In the genomic region with DNA sequence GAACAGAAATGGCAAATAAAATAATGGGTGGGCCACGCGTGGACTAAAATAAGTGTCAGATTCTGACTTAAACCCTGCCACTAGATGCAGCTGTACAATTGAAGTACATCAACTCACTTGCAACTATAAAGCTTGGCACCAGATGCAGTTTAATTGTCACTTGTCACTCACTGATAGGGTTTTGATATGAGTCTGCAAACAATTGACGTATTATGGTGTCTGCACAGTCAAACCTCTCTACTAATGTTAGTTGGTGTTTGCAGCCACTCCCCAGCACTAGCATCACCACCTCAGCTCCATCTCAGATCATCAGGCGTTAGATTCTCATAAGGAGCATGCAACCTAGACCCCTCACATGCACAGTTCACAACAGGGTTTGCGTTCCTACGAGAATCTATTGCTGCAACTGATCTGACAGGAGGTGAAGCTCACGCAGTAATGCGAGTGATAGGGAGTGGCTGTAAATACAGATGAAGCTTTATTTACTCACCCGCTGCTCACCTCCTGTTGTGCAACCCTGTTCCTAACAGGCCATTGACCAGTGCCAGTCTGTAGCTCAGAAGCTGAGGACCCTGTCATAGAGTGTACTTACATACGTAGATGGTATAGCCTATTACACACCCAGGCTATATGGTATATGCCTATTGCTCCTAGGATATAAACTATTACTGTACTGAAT, we compare ENCODE assay signal across 25 cellular contexts.
"Had no signal": no experiment of that assay in that cellular context is flagged by ENCODE, and none has a peak within 500 bp of the region (broad histone marks: within the 10 kb centered on the region; RNA-seq: fewer than 3 reads in every experiment).

No MANE protein-coding gene starts in this region.

- H3K27me3 Mint-ChIP-seq: activated CD4-positive, alpha-beta memory T cell treated with anti-CD3 and anti-CD28 coated beads, Interleukin-2, amount 10 ng/mL, durations not matched to agents 7 days and 5 days; memory B cell; stimulated activated naive CD8-positive, alpha-beta T cell treated with anti-CD3 and anti-CD28 coated beads, Interleukin-15, Interleukin-2, amounts not matched to agents 100 ng/mL and 50 ng/mL, for 24 hours had no signal

- H3K4me1 ChIP-seq: esophagus muscularis mucosa, gastroesophageal sphincter, pancreas, psoas muscle, right atrium auricular region, thyroid gland had no signal

- H3K36me3 ChIP-seq: esophagus muscularis mucosa, gastroesophageal sphincter, pancreas, right atrium auricular region, thyroid gland had no signal

- H3K27ac Mint-ChIP-seq: activated CD4-positive, alpha-beta memory T cell treated with anti-CD3 and anti-CD28 coated beads, Interleukin-2, amount 10 ng/mL, durations not matched to agents 7 days and 5 days; activated naive CD8-positive, alpha-beta T cell treated with anti-CD3 and anti-CD28 coated beads, Interleukin-2, amount 50 U/mL, for 24 hours; memory B cell; nephron; stimulated activated naive CD8-positive, alpha-beta T cell treated with anti-CD3 and anti-CD28 coated beads, Interleukin-15, Interleukin-2, amounts not matched to agents 100 ng/mL and 50 ng/mL, for 24 hours; T-helper 1 cell treated with Interleukin-12 subunit alpha and Interleukin-12 subunit beta and Interleukin-4 antibody, amounts not matched to agents 30 μg/mL and 1 μg/mL, for 36 hours had no signal

- ATAC-seq: activated naive CD8-positive, alpha-beta T cell treated with anti-CD3 and anti-CD28 coated beads, Interleukin-2, amount 50 U/mL, for 24 hours; gastroesophageal sphincter; pancreas; psoas muscle had no signal

- H3K4me3 Mint-ChIP-seq: activated CD4-positive, alpha-beta memory T cell treated with anti-CD3 and anti-CD28 coated beads, Interleukin-2, amount 10 ng/mL, durations not matched to agents 7 days and 5 days; activated naive CD8-positive, alpha-beta T cell treated with anti-CD3 and anti-CD28 coated beads, Interleukin-2, amount 50 U/mL, for 24 hours; memory B cell; nephron; stimulated activated naive CD8-positive, alpha-beta T cell treated with anti-CD3 and anti-CD28 coated beads, Interleukin-15, Interleukin-2, amounts not matched to agents 100 ng/mL and 50 ng/mL, for 24 hours; T-helper 1 cell treated with Interleukin-12 subunit alpha and Interleukin-12 subunit beta and Interleukin-4 antibody, amounts not matched to agents 30 μg/mL and 1 μg/mL, for 36 hours had no signal

- H3K9me3 ChIP-seq: esophagus muscularis mucosa, gastroesophageal sphincter, pancreas, psoas muscle, right atrium auricular region, thyroid gland had no signal

- H3K27ac ChIP-seq: esophagus muscularis mucosa, gastroesophageal sphincter, pancreas, psoas muscle, right atrium auricular region, thyroid gland had no signal

- FAIRE-seq: islet of Langerhans, pancreas had no signal

- H3K4me3 ChIP-seq: esophagus muscularis mucosa, gastroesophageal sphincter, pancreas, psoas muscle, right atrium auricular region, thyroid gland had no signal

- H3K27me3 ChIP-seq: esophagus muscularis mucosa, gastroesophageal sphincter, pancreas, right atrium auricular region, thyroid gland had no signal

- H3K36me3 Mint-ChIP-seq: memory B cell had no signal

- H3K9me3 Mint-ChIP-seq: activated CD4-positive, alpha-beta memory T cell treated with anti-CD3 and anti-CD28 coated beads, Interleukin-2, amount 10 ng/mL, durations not matched to agents 7 days and 5 days; activated naive CD8-positive, alpha-beta T cell treated with anti-CD3 and anti-CD28 coated beads, Interleukin-2, amount 50 U/mL, for 24 hours; memory B cell; nephron; stimulated activated naive CD8-positive, alpha-beta T cell treated with anti-CD3 and anti-CD28 coated beads, Interleukin-15, Interleukin-2, amounts not matched to agents 100 ng/mL and 50 ng/mL, for 24 hours; T-helper 1 cell treated with Interleukin-12 subunit alpha and Interleukin-12 subunit beta and Interleukin-4 antibody, amounts not matched to agents 30 μg/mL and 1 μg/mL, for 36 hours had no signal

- H3K4me1 Mint-ChIP-seq: activated CD4-positive, alpha-beta memory T cell treated with anti-CD3 and anti-CD28 coated beads, Interleukin-2, amount 10 ng/mL, durations not matched to agents 7 days and 5 days; activated naive CD8-positive, alpha-beta T cell treated with anti-CD3 and anti-CD28 coated beads, Interleukin-2, amount 50 U/mL, for 24 hours; memory B cell had no signal

- DNase-seq: activated CD4-positive, alpha-beta memory T cell treated with anti-CD3 and anti-CD28 coated beads, Interleukin-2, amount 10 ng/mL, durations not matched to agents 7 days and 5 days; activated CD4-positive, alpha-beta T cell treated with anti-CD3 and anti-CD28 coated beads for 48 hours; activated CD4-positive, CD25-positive, alpha-beta regulatory T cell; activated effector memory CD4-positive, alpha-beta T cell treated with anti-CD3 and anti-CD28 coated beads, Interleukin-2, amount 50 U/mL, for 16 hours; activated naive CD4-positive, alpha-beta T cell treated with anti-CD3 and anti-CD28 coated beads, Interleukin-2, amount 50 U/mL, for 16 hours; activated naive CD8-positive, alpha-beta T cell treated with anti-CD3 and anti-CD28 coated beads, Interleukin-2, amount 50 U/mL, for 24 hours; central memory CD4-positive, alpha-beta T cell; dermis blood vessel endothelial cell; effector CD8-positive, alpha-beta T cell; head of caudate nucleus; pancreas; psoas muscle; stimulated activated CD4-positive, alpha-beta T cell treated with anti-CD3 and anti-CD28 coated beads, Interleukin-12 subunit alpha, Interleukin-12 subunit beta, amount 100 ng/mL, for 4 hours; stimulated activated CD4-positive, alpha-beta T cell treated with anti-CD3 and anti-CD28 coated beads, Interleukin-4, amount 100 ng/mL, for 4 hours; substantia nigra; T1000; thyroid gland had no signal
